ENCODE assay signal across 8 cellular contexts in the genomic region with DNA sequence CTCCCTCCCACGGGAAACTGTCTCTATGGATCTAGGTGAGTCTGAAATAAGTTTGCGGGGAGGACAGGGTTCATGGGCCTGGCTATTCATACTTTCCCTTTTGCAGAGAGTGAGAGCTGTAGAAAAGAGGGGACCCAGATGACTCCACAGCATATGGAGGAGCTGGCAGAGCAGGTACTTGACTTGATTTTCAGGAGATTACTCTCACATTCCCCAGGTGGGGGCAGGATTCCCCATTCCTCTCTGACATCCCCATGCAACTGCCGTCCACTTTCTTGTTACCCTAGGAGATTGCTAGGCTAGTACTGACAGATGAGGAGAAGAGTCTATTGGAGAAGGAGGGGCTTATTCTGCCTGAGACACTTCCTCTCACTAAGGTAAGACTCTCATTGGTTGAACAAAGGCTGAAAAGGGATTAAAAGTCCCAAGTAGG. TPM values are rescaled to one million over a fixed set of nuclear protein-coding genes. Genes with fewer than 3 reads are reported as not detected.
DNase-seq lines count a peak whose midpoint lies in the region; ATAC-seq and TF ChIP-seq lines count a peak whose summit lies in the region.

No MANE protein-coding gene starts in this region.

- ATAC-seq in HG03439 (IDR thresholded peaks at IDR 0.05; ENCODE audit: unreplicated experiment) (no peak), HG03354 (IDR thresholded peaks at IDR 0.05; ENCODE audit: poor library complexity, severe bottlenecking, unreplicated experiment) (no peak)

- H3K36me3 ChIP-seq in KOPT-K1 (ENCODE audit: insufficient read depth, low read length) (peaks cover 30% of the 10 kb centered on the region), SK-N-SH (replicated peaks in 1 of 2; ENCODE audit: control insufficient read depth in 1 of 2, insufficient read depth in 2 of 2, low read length in 1 of 2) (peaks cover 34 to 43% of the 10 kb centered on the region in 2 experiments), neural cell (ENCODE audit: insufficient read depth, low read length) (no peaks in the 10 kb centered on the region)

- H2AFZ ChIP-seq in SK-N-SH (ENCODE audit: low read depth) (0 out of 2 replicates have a peak overlapping the region, but pooled peaks have one; percentile 27), neural cell (ENCODE audit: low read depth, low read length) (peak overlapping the region; percentile 36)

- no peak for TF ChIP-seq EP300 in SK-N-SH (IDR thresholded peaks at IDR 0.05; ENCODE audit: borderline replicate concordance in 1 of 2, low read depth in 1 of 2, low read length in 1 of 2)
- no peak for TF ChIP-seq EP300 in neural cell (conservative IDR thresholded peaks at IDR 0.05; ENCODE audit: poor library complexity, severe bottlenecking)

- H3K4me3 ChIP-seq in SK-N-SH (ENCODE audit: low read depth in 2 of 2, low read length in 1 of 2) (peak overlapping the region; percentile 89 to 96), epithelial cell of esophagus (ENCODE audit: low read length) (peak overlapping the region; percentile 87), neural cell (ENCODE audit: low read length) (peak overlapping the region; percentile 81)

- TF ChIP-seq RAD21 in SK-N-SH (IDR thresholded peaks at IDR 0.05; ENCODE audit: low read length) (no peak), neural cell (conservative IDR thresholded peaks at IDR 0.05) (no peak)

- H3F3A ChIP-seq in SK-N-SH (replicated peaks; ENCODE audit: insufficient read depth) (peaks cover 66% of the 10 kb centered on the region), neural cell (ENCODE audit: insufficient read depth, low read length, poor library complexity, severe bottlenecking) (no peaks in the 10 kb centered on the region)

- CTCF ChIA-PET in SK-N-SH (lab: Yijun Ruan, JAX) = interaction anchor here (0.9 to 9.7 kb wide), 16 partner anchors 8 to 149 kb away, joined by 3 to 103 read pairs (median 10); partner anchors contain the start of genes ARHGEF39, CCDC107, GBA2 and RGP1

- TF ChIP-seq CTCF in SK-N-SH (IDR thresholded peaks at IDR 0.05) = peak; percentile 33
- TF ChIP-seq CTCF in epithelial cell of esophagus (IDR thresholded peaks at IDR 0.05; ENCODE audit: insufficient read depth, low read depth, low read length, missing control alignments) = peak; percentile 34
- TF ChIP-seq CTCF in neural cell (IDR thresholded peaks at IDR 0.05; ENCODE audit: poor library complexity, severe bottlenecking) = no peak

- H3K9me2 ChIP-seq in SK-N-SH (no peaks in the 10 kb centered on the region), neural cell (ENCODE audit: insufficient read depth, low read length) (no peaks in the 10 kb centered on the region)

- H3K79me2 ChIP-seq in SK-N-SH (ENCODE audit: insufficient read depth) (peaks cover 65% of the 10 kb centered on the region), neural cell (replicated peaks; ENCODE audit: insufficient read depth, low read length) (peaks cover 31% of the 10 kb centered on the region)

- H3K4me2 ChIP-seq in SK-N-SH = peak overlapping the region; percentile 84
- peak overlapping the region; percentile 76 for H3K4me2 ChIP-seq in neural cell (ENCODE audit: low read length)

- H3K27ac ChIP-seq in KOPT-K1 (ENCODE audit: low read depth, low read length, poor library complexity, severe bottlenecking) (peak overlapping the region; percentile 81), SK-N-SH (ENCODE audit: low read depth in 2 of 2, low read length in 1 of 2) (peak overlapping the region; percentile 88 to 94), neural cell (ENCODE audit: low read length) (peak overlapping the region; percentile 83)

- H3K4me1 ChIP-seq in SK-N-SH (ENCODE audit: control insufficient read depth in 1 of 2, insufficient read depth in 2 of 2, low read depth in 1 of 2, low read length in 1 of 2) = peaks cover 26 to 41% of the 10 kb centered on the region in 2 experiments

- H3K9me3 ChIP-seq in KOPT-K1 (ENCODE audit: insufficient read depth, low read length, poor library complexity, severe bottlenecking) = no peaks in the 10 kb centered on the region
- H3K9me3 ChIP-seq in SK-N-SH = no peaks in the 10 kb centered on the region
- H3K9me3 ChIP-seq in neural cell (ENCODE audit: low read length) = no peaks in the 10 kb centered on the region

- 0% methylated on average over 3 of the region's 3 CpGs for WGBS in SK-N-SH (ENCODE audit: low lambda C conversion rate)

- POLR2A ChIA-PET in SK-N-SH (lab: Yijun Ruan, JAX) = interaction anchor here (1.2 to 3.1 kb wide), 9 partner anchors 11 to 75 kb away, joined by 3 to 28 read pairs (median 8); partner anchors contain the start of genes ARHGEF39, CCDC107, GBA2 and RGP1

- H3K27me3 ChIP-seq in SK-N-SH (ENCODE audit: insufficient read depth) (no peaks in the 10 kb centered on the region), neural cell (ENCODE audit: insufficient read depth, low read depth, low read length) (no peaks in the 10 kb centered on the region)

- H4K20me1 ChIP-seq in SK-N-SH (ENCODE audit: insufficient read depth) = peaks cover 14% of the 10 kb centered on the region
- no peaks in the 10 kb centered on the region for H4K20me1 ChIP-seq in neural cell (ENCODE audit: insufficient read depth)

- peak; percentile 56 for DNase-seq in SIG-M5 treated with dmso at 0.1 percent for 504 hours (lab: John Stamatoyannopoulos, UW; ENCODE audit: unreplicated experiment)
- DNase-seq in SIG-M5 (lab: John Stamatoyannopoulos, UW) = no peak
- peak; percentile 43 for DNase-seq in SK-N-SH
- DNase-seq in epithelial cell of esophagus (ENCODE audit: low read depth) = peak; percentile 88

- H3K9ac ChIP-seq in SK-N-SH (peak overlapping the region; percentile 94), neural cell (ENCODE audit: low read length) (peak overlapping the region; percentile 79)

TF ChIP-seq in SK-N-SH, 30 proteins besides CTCF, POLR2A, EP300 and RAD21:
- TF ChIP-seq TAF1 (IDR thresholded peaks at IDR 0.05; ENCODE audit: borderline replicate concordance, low read depth, low read length) = no peak
- TF ChIP-seq JUND (IDR thresholded peaks at IDR 0.05) = no peak
- 0 out of 2 replicates have a peak, but pooled peaks have one; percentile 57 for TF ChIP-seq SIN3A (IDR thresholded peaks at IDR 0.05; ENCODE audit: borderline replicate concordance, low read depth, low read length)
- no peak for TF ChIP-seq IRF3 (IDR thresholded peaks at IDR 0.05; ENCODE audit: low read depth, low read length)
- TF ChIP-seq CHD2 (IDR thresholded peaks at IDR 0.05; ENCODE audit: low read length, partially characterized antibody) = peak; percentile 6

TF ChIP-seq in neural cell, 6 proteins besides CTCF, POLR2A, EP300 and RAD21:
- TF ChIP-seq, protein P1, sequence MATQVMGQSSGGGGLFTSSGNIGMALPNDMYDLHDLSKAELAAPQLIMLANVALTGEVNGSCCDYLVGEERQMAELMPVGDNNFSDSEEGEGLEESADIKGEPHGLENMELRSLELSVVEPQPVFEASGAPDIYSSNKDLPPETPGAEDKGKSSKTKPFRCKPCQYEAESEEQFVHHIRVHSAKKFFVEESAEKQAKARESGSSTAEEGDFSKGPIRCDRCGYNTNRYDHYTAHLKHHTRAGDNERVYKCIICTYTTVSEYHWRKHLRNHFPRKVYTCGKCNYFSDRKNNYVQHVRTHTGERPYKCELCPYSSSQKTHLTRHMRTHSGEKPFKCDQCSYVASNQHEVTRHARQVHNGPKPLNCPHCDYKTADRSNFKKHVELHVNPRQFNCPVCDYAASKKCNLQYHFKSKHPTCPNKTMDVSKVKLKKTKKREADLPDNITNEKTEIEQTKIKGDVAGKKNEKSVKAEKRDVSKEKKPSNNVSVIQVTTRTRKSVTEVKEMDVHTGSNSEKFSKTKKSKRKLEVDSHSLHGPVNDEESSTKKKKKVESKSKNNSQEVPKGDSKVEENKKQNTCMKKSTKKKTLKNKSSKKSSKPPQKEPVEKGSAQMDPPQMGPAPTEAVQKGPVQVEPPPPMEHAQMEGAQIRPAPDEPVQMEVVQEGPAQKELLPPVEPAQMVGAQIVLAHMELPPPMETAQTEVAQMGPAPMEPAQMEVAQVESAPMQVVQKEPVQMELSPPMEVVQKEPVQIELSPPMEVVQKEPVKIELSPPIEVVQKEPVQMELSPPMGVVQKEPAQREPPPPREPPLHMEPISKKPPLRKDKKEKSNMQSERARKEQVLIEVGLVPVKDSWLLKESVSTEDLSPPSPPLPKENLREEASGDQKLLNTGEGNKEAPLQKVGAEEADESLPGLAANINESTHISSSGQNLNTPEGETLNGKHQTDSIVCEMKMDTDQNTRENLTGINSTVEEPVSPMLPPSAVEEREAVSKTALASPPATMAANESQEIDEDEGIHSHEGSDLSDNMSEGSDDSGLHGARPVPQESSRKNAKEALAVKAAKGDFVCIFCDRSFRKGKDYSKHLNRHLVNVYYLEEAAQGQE (IDR thresholded peaks at IDR 0.05; ENCODE audit: borderline replicate concordance) = no peak
- TF ChIP-seq EZH2 (IDR thresholded peaks at IDR 0.05; ENCODE audit: borderline replicate concordance, insufficient read depth, low read length, poor library complexity, severe bottlenecking) (no peak), MXI1 (conservative IDR thresholded peaks at IDR 0.05; ENCODE audit: poor library complexity, severe bottlenecking) (no peak), TAF1 (IDR thresholded peaks at IDR 0.05; ENCODE audit: low read depth) (no peak), POLR2AphosphoS5 (IDR thresholded peaks at IDR 0.05) (no peak), SMC3 (conservative IDR thresholded peaks at IDR 0.05; ENCODE audit: poor library complexity) (no peak)

RNA-seq across cellular contexts. Expression of gene CREB3, which starts 0.7 kb away (rescaled TPM):
- 33.9 and 38.6 TPM in 2 replicates for polyA plus RNA-seq in SK-N-SH (2012; rRNA removed)
- polyA plus RNA-seq in SK-N-SH (2012; cell fraction: cytosol; rRNA removed) = 36.2 and 36.8 TPM in 2 replicates
- 29.2 and 35.8 TPM in 2 replicates for polyA plus RNA-seq in SK-N-SH (2012; cell fraction: nucleus; rRNA removed)
- 88.4 and 92.9 TPM in 2 replicates for polyA plus RNA-seq in neural cell
- 49.9 and 50.9 TPM in 2 replicates for polyA minus RNA-seq in neural cell

RNA-seq across cellular contexts. Expression of gene TLN1, which starts 1.1 kb away (rescaled TPM):
- polyA plus RNA-seq in SK-N-SH (2012; rRNA removed) = 91.8 and 115 TPM in 2 replicates
- polyA plus RNA-seq in SK-N-SH (2012; cell fraction: cytosol; rRNA removed) = 32.7 and 72.5 TPM in 2 replicates
- 183 and 220 TPM in 2 replicates for polyA plus RNA-seq in SK-N-SH (2012; cell fraction: nucleus; rRNA removed)
- 7.1 and 9.0 TPM in 2 replicates for polyA plus RNA-seq in neural cell
- 11.9 and 13.7 TPM in 2 replicates for polyA minus RNA-seq in neural cell

RNA-seq across cellular contexts. Expression of gene GBA2, which starts 15.9 kb away (rescaled TPM):
- polyA plus RNA-seq in SK-N-SH (2012; rRNA removed) = 71.5 and 98.2 TPM in 2 replicates
- 28.7 and 35.7 TPM in 2 replicates for polyA plus RNA-seq in SK-N-SH (2012; cell fraction: cytosol; rRNA removed)
- 425 and 473 TPM in 2 replicates for polyA plus RNA-seq in SK-N-SH (2012; cell fraction: nucleus; rRNA removed)
- polyA plus RNA-seq in neural cell = 102 and 113 TPM in 2 replicates
- polyA minus RNA-seq in neural cell = 66.0 and 79.1 TPM in 2 replicates

RNA-seq across cellular contexts. Expression of gene RGP1, which starts 16.0 kb away (rescaled TPM):
- polyA plus RNA-seq in SK-N-SH (2012; rRNA removed) (16.1 and 18.6 TPM in 2 replicates), neural cell (8.1 and 9.9 TPM in 2 replicates)
- 13.5 and 16.3 TPM in 2 replicates for polyA plus RNA-seq in SK-N-SH (2012; cell fraction: cytosol; rRNA removed)
- 28.4 and 28.9 TPM in 2 replicates for polyA plus RNA-seq in SK-N-SH (2012; cell fraction: nucleus; rRNA removed)
- 20.2 and 24.9 TPM in 2 replicates for polyA minus RNA-seq in neural cell

RNA-seq across cellular contexts. Expression of gene MSMP, which starts 21.0 kb away (rescaled TPM):
- polyA plus RNA-seq in SK-N-SH (2012; rRNA removed) = 1.2 TPM in 2 replicates
- polyA plus RNA-seq in SK-N-SH (2012; cell fraction: cytosol; rRNA removed) = 0.52 and 0.55 TPM in 2 replicates
- 1.0 and 1.9 TPM in 2 replicates for polyA plus RNA-seq in SK-N-SH (2012; cell fraction: nucleus; rRNA removed)
- polyA plus RNA-seq in neural cell = not detected in 2 replicates
- polyA minus RNA-seq in neural cell = not detected in 2 replicates
